1 cellular context compared by ENCODE assay signal in the genomic region with DNA sequence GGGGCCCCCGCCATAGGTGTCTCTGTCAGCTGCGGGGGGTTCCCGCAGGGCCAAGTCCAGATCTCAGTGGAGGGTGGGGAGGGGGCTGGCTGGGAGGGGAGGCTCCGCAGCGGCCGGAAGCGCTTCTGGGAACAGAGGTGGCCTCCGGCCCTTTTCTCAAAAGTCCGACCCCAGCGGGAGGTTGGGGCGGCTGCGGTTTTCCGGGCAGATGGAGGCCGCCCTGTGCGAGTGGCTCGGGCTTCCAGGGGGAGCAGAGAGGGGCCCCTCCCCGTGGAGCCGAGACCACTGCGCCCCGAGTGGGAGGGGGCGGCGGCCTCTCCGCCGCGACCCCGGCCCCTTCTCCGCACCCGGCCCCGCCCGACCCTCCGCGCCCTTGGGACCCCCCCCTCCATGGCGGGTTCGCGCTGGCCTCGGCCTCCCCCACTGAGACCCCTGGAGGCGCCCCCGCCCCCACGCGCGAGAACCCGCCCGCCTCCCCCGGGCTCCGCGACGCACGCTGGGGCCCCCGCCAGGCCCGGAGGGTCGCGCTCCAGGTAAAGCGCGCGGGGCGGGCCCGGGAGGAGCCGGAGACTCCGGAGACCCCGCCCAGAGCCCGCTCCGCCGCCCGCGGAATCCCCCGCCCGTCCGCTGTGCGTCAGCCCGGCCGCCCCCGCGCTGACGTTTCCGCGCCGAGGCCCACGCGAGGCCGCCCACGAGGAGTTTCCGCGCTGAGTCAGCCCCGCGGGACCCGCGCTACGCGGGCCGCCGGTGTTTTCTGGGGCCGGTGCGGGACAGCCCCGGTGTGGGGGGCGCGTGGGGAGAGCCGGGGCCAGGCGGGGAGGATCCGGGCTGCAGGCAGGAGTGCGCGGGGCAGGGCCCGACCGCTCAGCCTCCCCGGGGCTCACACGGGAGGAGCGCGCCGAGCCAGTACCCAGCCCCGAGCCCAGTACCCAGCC.
TF ChIP-seq lines count a peak whose summit lies in the region.

No MANE protein-coding gene starts in this region.

TF ChIP-seq in H1, 55 proteins besides CTCF, POLR2A, EP300 and RAD21:
- TF ChIP-seq CTBP2 (IDR thresholded peaks at IDR 0.05; ENCODE audit: borderline replicate concordance, insufficient read depth, insufficient read length, low read length) (no peak), GTF2F1 (IDR thresholded peaks at IDR 0.05; ENCODE audit: borderline replicate concordance, low read depth, low read length) (no peak), SIN3A (conservative IDR thresholded peaks at IDR 0.05 in 1 of 2, IDR thresholded peaks at IDR 0.05 in 1 of 2; ENCODE audit: low read depth in 1 of 2, low read length in 2 of 2) (no peak), BACH1 (IDR thresholded peaks at IDR 0.05; ENCODE audit: low read length) (peak; percentile 82), TCF12 (IDR thresholded peaks at IDR 0.05; ENCODE audit: low read depth, low read length) (no peak), YY1 (IDR thresholded peaks at IDR 0.05; ENCODE audit: low read depth, low read length) (no peak), CREB1 (IDR thresholded peaks at IDR 0.05) (0 out of 2 replicates have a peak, but pooled peaks have one; percentile 22), TAF7 (optimal IDR thresholded peaks at IDR 0.05; ENCODE audit: borderline replicate concordance, low read depth, low read length) (no peak), ZNF274 (IDR thresholded peaks at IDR 0.05; ENCODE audit: borderline replicate concordance, extremely low read depth, low read length) (no peak), RFX5 (IDR thresholded peaks at IDR 0.05; ENCODE audit: borderline replicate concordance, low read depth, low read length) (no peak), EGR1 (IDR thresholded peaks at IDR 0.05; ENCODE audit: borderline replicate concordance, low read depth, low read length) (peak; percentile 57; the same call in 1 of the 2 replicates), KDM4A (IDR thresholded peaks at IDR 0.05; ENCODE audit: low read depth, low read length, severe bottlenecking) (no peak), E2F6 (IDR thresholded peaks at IDR 0.05) (no peak), HDAC2 (IDR thresholded peaks at IDR 0.05; ENCODE audit: borderline replicate concordance in 1 of 2, low read depth in 2 of 2, low read length in 2 of 2) (0 out of 4 replicates have a peak, but pooled peaks of 1 of the 2 experiments have one; percentile 70), EZH2 (IDR thresholded peaks at IDR 0.05; ENCODE audit: low read depth, low read length, severe bottlenecking) (peak; percentile 13)
